In the genomic region with DNA sequence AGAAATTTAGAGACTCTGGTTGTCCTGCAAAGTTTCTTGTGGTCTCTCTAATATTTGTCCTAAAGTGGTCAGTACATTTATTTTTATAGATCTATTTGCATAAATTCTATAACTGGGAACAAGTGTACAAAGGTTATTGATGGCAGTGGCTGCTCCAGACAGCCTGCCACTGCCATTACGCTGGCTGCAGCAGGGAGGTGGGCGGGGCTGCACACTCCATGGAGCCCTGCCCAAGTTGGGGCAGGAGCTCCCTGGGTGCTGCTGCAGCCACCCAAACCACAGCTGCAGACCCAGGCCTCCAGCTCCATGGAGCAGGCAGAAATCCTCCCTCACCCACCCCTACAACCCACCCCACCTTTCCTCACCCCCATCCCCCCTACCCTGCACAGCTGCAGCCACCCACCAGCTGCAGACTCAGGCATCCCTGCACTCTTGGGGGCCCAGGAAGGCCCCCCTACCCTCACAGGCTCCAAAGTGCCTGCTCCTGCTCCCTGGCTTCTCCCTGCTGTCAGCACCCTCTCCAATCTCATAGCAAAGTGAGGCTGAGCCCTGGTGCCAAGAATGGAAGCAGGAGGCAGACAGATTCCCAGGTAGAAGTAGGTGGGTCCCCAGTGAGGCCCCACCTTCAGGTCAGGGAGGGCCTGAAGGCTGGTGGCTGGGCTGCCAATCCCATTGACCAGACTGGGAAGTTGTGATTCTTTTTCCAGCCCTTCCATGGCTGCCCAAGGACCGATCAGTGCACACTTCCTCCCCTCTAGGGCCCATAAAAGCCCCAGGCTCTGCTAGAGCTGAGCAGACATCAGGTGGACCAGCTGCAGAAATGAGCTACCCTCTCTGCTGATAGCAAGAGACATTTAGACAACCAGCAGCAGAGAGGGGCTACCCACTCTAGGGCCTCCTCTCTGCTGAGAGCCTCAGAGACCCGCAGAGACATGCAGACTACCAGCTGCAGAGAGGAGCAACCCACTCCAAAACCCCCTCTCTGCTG, we compare ENCODE assay signal across 2 cellular contexts.
TF ChIP-seq lines count a peak whose summit lies in the region.

No MANE protein-coding gene starts in this region.

TF ChIP-seq in liver, 16 proteins besides CTCF, POLR2A, EP300 and RAD21:
- TF ChIP-seq SP1 (IDR thresholded peaks at IDR 0.05), result no peak
- TF ChIP-seq HNF4A (conservative IDR thresholded peaks at IDR 0.05), result no peak
- no peak for TF ChIP-seq HNF4G (IDR thresholded peaks at IDR 0.05)
- no peak for TF ChIP-seq EGR1 (IDR thresholded peaks at IDR 0.05; ENCODE audit: low read depth in 2 of 2)
- TF ChIP-seq GABPA (IDR thresholded peaks at IDR 0.05 in 1 of 2, conservative IDR thresholded peaks at IDR 0.05 in 1 of 2), result peak in 1 of 2 donors; percentile 13
- TF ChIP-seq RXRA (IDR thresholded peaks at IDR 0.05), result peak in 1 of 2 donors; percentile 6
- TF ChIP-seq NR2F2 (IDR thresholded peaks at IDR 0.05), result no peak
- TF ChIP-seq JUND (IDR thresholded peaks at IDR 0.05), result no peak
- TF ChIP-seq, protein P1, sequence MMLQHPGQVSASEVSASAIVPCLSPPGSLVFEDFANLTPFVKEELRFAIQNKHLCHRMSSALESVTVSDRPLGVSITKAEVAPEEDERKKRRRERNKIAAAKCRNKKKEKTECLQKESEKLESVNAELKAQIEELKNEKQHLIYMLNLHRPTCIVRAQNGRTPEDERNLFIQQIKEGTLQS (IDR thresholded peaks at IDR 0.05), result no peak
- TF ChIP-seq, protein P2, sequence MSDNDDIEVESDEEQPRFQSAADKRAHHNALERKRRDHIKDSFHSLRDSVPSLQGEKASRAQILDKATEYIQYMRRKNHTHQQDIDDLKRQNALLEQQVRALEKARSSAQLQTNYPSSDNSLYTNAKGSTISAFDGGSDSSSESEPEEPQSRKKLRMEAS (IDR thresholded peaks at IDR 0.05), result no peak
- no peak for TF ChIP-seq FOXA2 (IDR thresholded peaks at IDR 0.05)
- TF ChIP-seq, protein P3, sequence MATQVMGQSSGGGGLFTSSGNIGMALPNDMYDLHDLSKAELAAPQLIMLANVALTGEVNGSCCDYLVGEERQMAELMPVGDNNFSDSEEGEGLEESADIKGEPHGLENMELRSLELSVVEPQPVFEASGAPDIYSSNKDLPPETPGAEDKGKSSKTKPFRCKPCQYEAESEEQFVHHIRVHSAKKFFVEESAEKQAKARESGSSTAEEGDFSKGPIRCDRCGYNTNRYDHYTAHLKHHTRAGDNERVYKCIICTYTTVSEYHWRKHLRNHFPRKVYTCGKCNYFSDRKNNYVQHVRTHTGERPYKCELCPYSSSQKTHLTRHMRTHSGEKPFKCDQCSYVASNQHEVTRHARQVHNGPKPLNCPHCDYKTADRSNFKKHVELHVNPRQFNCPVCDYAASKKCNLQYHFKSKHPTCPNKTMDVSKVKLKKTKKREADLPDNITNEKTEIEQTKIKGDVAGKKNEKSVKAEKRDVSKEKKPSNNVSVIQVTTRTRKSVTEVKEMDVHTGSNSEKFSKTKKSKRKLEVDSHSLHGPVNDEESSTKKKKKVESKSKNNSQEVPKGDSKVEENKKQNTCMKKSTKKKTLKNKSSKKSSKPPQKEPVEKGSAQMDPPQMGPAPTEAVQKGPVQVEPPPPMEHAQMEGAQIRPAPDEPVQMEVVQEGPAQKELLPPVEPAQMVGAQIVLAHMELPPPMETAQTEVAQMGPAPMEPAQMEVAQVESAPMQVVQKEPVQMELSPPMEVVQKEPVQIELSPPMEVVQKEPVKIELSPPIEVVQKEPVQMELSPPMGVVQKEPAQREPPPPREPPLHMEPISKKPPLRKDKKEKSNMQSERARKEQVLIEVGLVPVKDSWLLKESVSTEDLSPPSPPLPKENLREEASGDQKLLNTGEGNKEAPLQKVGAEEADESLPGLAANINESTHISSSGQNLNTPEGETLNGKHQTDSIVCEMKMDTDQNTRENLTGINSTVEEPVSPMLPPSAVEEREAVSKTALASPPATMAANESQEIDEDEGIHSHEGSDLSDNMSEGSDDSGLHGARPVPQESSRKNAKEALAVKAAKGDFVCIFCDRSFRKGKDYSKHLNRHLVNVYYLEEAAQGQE (IDR thresholded peaks at IDR 0.05), result peak; percentile 57
- TF ChIP-seq FOXA1 (IDR thresholded peaks at IDR 0.05), result no peak
- TF ChIP-seq, protein P4, sequence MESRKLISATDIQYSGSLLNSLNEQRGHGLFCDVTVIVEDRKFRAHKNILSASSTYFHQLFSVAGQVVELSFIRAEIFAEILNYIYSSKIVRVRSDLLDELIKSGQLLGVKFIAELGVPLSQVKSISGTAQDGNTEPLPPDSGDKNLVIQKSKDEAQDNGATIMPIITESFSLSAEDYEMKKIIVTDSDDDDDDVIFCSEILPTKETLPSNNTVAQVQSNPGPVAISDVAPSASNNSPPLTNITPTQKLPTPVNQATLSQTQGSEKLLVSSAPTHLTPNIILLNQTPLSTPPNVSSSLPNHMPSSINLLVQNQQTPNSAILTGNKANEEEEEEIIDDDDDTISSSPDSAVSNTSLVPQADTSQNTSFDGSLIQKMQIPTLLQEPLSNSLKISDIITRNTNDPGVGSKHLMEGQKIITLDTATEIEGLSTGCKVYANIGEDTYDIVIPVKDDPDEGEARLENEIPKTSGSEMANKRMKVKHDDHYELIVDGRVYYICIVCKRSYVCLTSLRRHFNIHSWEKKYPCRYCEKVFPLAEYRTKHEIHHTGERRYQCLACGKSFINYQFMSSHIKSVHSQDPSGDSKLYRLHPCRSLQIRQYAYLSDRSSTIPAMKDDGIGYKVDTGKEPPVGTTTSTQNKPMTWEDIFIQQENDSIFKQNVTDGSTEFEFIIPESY (IDR thresholded peaks at IDR 0.05), result no peak
- TF ChIP-seq TAF1 (conservative IDR thresholded peaks at IDR 0.05), result no peak
- TF ChIP-seq YY1 (IDR thresholded peaks at IDR 0.05), result peak; percentile 62

TF ChIP-seq in HepG2, 621 proteins besides CTCF, POLR2A, EP300 and RAD21:
- TF ChIP-seq, protein P5, sequence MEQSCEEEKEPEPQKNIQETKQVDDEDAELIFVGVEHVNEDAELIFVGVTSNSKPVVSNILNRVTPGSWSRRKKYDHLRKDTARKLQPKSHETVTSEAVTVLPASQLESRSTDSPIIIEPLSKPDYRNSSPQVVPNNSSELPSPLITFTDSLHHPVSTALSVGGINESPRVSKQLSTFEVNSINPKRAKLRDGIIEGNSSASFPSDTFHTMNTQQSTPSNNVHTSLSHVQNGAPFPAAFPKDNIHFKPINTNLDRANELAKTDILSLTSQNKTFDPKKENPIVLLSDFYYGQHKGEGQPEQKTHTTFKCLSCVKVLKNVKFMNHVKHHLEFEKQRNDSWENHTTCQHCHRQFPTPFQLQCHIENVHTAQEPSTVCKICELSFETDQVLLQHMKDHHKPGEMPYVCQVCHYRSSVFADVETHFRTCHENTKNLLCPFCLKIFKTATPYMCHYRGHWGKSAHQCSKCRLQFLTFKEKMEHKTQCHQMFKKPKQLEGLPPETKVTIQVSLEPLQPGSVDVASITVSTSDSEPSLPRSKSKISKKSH (CRISPR knock-in tag; IDR thresholded peaks at IDR 0.05; ENCODE audit: borderline replicate concordance), result no peak
- TF ChIP-seq ZNF879 (CRISPR knock-in tag; IDR thresholded peaks at IDR 0.05), result no peak
- no peak for TF ChIP-seq RBM39 (IDR thresholded peaks at IDR 0.05; ENCODE audit: low read depth, low read length, poor library complexity, severe bottlenecking)
- TF ChIP-seq, protein P6, sequence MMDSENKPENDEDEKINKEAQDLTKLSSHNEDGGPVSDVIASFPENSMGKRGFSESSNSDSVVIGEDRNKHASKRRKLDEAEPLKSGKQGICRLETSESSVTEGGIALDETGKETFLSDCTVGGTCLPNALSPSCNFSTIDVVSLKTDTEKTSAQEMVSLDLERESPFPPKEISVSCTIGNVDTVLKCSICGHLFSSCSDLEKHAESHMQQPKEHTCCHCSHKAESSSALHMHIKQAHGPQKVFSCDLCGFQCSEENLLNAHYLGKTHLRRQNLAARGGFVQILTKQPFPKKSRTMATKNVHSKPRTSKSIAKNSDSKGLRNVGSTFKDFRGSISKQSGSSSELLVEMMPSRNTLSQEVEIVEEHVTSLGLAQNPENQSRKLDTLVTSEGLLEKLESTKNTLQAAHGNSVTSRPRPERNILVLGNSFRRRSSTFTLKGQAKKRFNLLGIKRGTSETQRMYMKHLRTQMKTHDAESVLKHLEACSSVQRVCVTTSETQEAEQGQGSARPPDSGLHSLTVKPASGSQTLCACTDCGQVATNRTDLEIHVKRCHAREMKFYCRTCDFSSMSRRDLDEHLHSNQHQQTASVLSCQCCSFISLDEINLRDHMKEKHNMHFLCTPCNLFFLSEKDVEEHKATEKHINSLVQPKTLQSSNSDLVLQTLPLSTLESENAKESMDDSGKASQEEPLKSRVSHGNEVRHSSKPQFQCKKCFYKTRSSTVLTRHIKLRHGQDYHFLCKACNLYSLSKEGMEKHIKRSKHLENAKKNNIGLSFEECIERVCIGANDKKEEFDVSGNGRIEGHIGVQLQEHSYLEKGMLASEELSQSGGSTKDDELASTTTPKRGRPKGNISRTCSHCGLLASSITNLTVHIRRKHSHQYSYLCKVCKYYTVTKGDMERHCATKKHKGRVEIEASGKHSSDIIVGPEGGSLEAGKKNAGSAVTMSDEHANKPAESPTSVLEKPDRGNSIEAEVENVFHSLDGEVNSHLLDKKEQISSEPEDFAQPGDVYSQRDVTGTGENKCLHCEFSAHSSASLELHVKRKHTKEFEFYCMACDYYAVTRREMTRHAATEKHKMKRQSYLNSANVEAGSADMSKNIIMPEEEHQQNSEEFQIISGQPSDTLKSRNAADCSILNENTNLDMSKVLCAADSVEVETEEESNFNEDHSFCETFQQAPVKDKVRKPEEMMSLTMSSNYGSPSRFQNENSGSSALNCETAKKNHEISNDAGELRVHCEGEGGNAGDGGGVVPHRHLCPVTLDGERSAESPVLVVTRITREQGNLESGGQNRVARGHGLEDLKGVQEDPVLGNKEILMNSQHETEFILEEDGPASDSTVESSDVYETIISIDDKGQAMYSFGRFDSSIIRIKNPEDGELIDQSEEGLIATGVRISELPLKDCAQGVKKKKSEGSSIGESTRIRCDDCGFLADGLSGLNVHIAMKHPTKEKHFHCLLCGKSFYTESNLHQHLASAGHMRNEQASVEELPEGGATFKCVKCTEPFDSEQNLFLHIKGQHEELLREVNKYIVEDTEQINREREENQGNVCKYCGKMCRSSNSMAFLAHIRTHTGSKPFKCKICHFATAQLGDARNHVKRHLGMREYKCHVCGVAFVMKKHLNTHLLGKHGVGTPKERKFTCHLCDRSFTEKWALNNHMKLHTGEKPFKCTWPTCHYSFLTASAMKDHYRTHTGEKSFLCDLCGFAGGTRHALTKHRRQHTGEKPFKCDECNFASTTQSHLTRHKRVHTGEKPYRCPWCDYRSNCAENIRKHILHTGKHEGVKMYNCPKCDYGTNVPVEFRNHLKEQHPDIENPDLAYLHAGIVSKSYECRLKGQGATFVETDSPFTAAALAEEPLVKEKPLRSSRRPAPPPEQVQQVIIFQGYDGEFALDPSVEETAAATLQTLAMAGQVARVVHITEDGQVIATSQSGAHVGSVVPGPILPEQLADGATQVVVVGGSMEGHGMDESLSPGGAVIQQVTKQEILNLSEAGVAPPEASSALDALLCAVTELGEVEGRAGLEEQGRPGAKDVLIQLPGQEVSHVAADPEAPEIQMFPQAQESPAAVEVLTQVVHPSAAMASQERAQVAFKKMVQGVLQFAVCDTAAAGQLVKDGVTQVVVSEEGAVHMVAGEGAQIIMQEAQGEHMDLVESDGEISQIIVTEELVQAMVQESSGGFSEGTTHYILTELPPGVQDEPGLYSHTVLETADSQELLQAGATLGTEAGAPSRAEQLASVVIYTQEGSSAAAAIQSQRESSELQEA (CRISPR knock-in tag; IDR thresholded peaks at IDR 0.05; ENCODE audit: not compliant biosample characterization), result no peak
- no peak for TF ChIP-seq SALL2 (CRISPR knock-in tag; IDR thresholded peaks at IDR 0.05)
- no peak for TF ChIP-seq MED8 (CRISPR knock-in tag; IDR thresholded peaks at IDR 0.05; ENCODE audit: insufficient replicate concordance)
- TF ChIP-seq, protein P7, sequence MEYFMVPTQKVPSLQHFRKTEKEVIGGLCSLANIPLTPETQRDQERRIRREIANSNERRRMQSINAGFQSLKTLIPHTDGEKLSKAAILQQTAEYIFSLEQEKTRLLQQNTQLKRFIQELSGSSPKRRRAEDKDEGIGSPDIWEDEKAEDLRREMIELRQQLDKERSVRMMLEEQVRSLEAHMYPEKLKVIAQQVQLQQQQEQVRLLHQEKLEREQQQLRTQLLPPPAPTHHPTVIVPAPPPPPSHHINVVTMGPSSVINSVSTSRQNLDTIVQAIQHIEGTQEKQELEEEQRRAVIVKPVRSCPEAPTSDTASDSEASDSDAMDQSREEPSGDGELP (IDR thresholded peaks at IDR 0.05; ENCODE audit: borderline replicate concordance, low read depth), result no peak
